Comparison of ENCODE assay signal across 20 cellular contexts in the genomic region with DNA sequence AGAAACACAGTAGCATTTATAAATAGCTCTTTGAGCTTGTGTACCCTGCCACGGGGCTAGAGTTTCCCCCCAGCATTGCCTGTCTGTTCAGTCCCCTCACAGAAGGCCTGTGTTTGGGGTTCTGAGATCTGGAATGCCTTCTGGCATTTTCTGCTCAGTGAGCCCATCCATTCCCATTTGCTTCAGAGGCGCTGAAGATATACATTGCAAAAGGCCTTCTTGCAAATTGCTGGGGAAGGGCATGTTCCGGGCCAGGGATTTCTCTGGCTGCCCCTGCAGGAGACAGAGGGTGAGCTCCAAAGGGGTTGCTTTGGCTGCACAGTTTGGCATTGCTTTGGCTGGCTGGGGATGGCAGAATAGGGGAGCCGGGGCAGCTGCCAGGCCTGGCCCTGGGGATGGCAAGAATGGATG.
DNase-seq lines count a peak whose midpoint lies in the region; ATAC-seq and TF ChIP-seq lines count a peak whose summit lies in the region.
"Had no signal": no experiment of that assay in that cellular context is flagged by ENCODE, and none has a peak within 500 bp of the region (broad histone marks: within the 10 kb centered on the region; RNA-seq: fewer than 3 reads in every experiment).

No MANE protein-coding gene starts in this region.

- CTCF ChIA-PET in WTC11 (lab: Charles Lee), result no interaction called here

- H3K27me3 ChIP-seq in dorsolateral prefrontal cortex (no peaks in the 10 kb centered on the region), neuronal stem cell (ENCODE audit: control insufficient read depth in 3 of 3, insufficient read depth in 3 of 3, low read depth in 1 of 3, low read length in 3 of 3) (no peaks in the 10 kb centered on the region)
- H3K27me3 ChIP-seq: BE2C had no signal

- H2AFZ ChIP-seq in neuronal stem cell (ENCODE audit: low read length), result no peak overlapping the region

- H3K27ac ChIP-seq in dorsolateral prefrontal cortex, result peak overlapping the region in 43 of 59 donors; percentile 1 to 86 (median 61)
- H3K27ac ChIP-seq in neuronal stem cell (replicated peaks; ENCODE audit: low read length), result no peak overlapping the region
- peak overlapping the region; percentile 70 for H3K27ac ChIP-seq in substantia nigra (ENCODE audit: low read depth, low read length, poor library complexity, severe bottlenecking)

- H2BK12ac ChIP-seq in neuronal stem cell (ENCODE audit: low read length), result no peak overlapping the region

- WGBS in neuronal stem cell (ENCODE audit: extremely low coverage in 2 of 2, insufficient read length in 2 of 2, insufficient replicate concordance in 1 of 2), 2 donors, result no CpG with 5 or more reads among the region's 4 CpGs

- H2AK5ac ChIP-seq in neuronal stem cell (ENCODE audit: low read depth, low read length), result peak overlapping the region; percentile 9

- H3K4me3 ChIP-seq in dorsolateral prefrontal cortex, result no peak overlapping the region
- H3K4me3 ChIP-seq in neuronal stem cell (ENCODE audit: low read length in 2 of 2), result no peak overlapping the region
- H3K4me3 ChIP-seq: GM12878 had no signal

- H2BK120ac ChIP-seq in neuronal stem cell (ENCODE audit: low read depth, low read length), result no peak overlapping the region

- intact Hi-C loops in dorsolateral prefrontal cortex (cut with DNase I), result no loop called here

- H3K27ac Mint-ChIP-seq in WTC11, result no peak overlapping the region
- H3K27ac Mint-ChIP-seq: CD4-positive, alpha-beta T cell had no signal

- H3K9me3 Mint-ChIP-seq in WTC11, result peaks cover 10% of the 10 kb centered on the region
- H3K9me3 Mint-ChIP-seq: CD4-positive, alpha-beta T cell had no signal

- H3K18ac ChIP-seq in neuronal stem cell (ENCODE audit: low read length), result no peak overlapping the region

- H3K36me3 Mint-ChIP-seq in WTC11, result 0 out of 2 replicates have a peak, but pooled peaks cover 3% of the 10 kb centered on the region

- no peak overlapping the region for H2BK5ac ChIP-seq in neuronal stem cell (ENCODE audit: low read length)

- H3K36me3 ChIP-seq in neuronal stem cell (replicated peaks in 1 of 2; ENCODE audit: control insufficient read depth in 2 of 2, insufficient read depth in 2 of 2, low read length in 2 of 2), result no peaks in the 10 kb centered on the region
- H3K36me3 ChIP-seq: BE2C had no signal

- H3K4ac ChIP-seq in neuronal stem cell (ENCODE audit: low read length), result no peak overlapping the region

- DNase-seq in G401 (ENCODE audit: low spot score), result peak; percentile 29
- DNase-seq in dorsolateral prefrontal cortex, result peak in 6 of 10 donors; percentile 20 to 60 (median 50)
- no peak for DNase-seq in neuronal stem cell (ENCODE audit: low spot score)
- DNase-seq in substantia nigra (lab: John Stamatoyannopoulos, UW), result peak in 27 of 49 donors; percentile 1 to 65 (median 21)
- no peak for DNase-seq in LoVo (ENCODE audit: low spot score)
- DNase-seq in WTC11 (ENCODE audit: low spot score), result no peak
- DNase-seq in RPMI8226, result no peak
- DNase-seq in mucosa of gallbladder (ENCODE audit: low spot score), result no peak
- DNase-seq: BE2C; CD4-positive, alpha-beta T cell; DMS153; GOT3; NCI-H1105; NCI-H2081 treated with DMSO at 0.1 percent for 48 hours; NCI-H510A; NCI-H748 treated with DMSO at 0.1 percent for 48 hours; OCI-M1; SHP77 had no signal

- no peak overlapping the region for H2BK15ac ChIP-seq in neuronal stem cell (ENCODE audit: low read length)

- no peak overlapping the region for H4K91ac ChIP-seq in neuronal stem cell (ENCODE audit: low read depth, low read length, poor library complexity)

- no peak for TF ChIP-seq CTCF in dorsolateral prefrontal cortex (IDR thresholded peaks at IDR 0.05 in 54 of 56, conservative IDR thresholded peaks at IDR 0.05 in 2 of 56; ENCODE audit: low read depth in 1 of 56, partially characterized antibody in 56 of 56)
- TF ChIP-seq CTCF in WTC11 (IDR thresholded peaks at IDR 0.05), result no peak

- no peaks in the 10 kb centered on the region for H3K79me1 ChIP-seq in neuronal stem cell (ENCODE audit: low read depth, low read length)

- no peaks in the 10 kb centered on the region for H3K4me1 Mint-ChIP-seq in WTC11

- no peaks in the 10 kb centered on the region; the same call in 1 of the 2 replicates for H3K27me3 Mint-ChIP-seq in WTC11 (ENCODE audit: low read depth)

- H3K4me2 ChIP-seq in neuronal stem cell (ENCODE audit: insufficient read depth, low read length, poor library complexity, severe bottlenecking), result no peak overlapping the region

- H3K9ac ChIP-seq in neuronal stem cell (ENCODE audit: low read depth, low read length, poor library complexity), result no peak overlapping the region

- no peak for ATAC-seq in WTC11
- ATAC-seq: GM12878, HCT116 had no signal

- in situ Hi-C loops in G401 (cut with HindIII; ENCODE audit: low sequenced_read_pairs), result no loop called here

- no peak overlapping the region for H3K4me3 Mint-ChIP-seq in WTC11
- H3K4me3 Mint-ChIP-seq: CD4-positive, alpha-beta T cell had no signal

- H4K8ac ChIP-seq in neuronal stem cell (ENCODE audit: low read depth, low read length), result no peak overlapping the region

- no peaks in the 10 kb centered on the region for H3K4me1 ChIP-seq in neuronal stem cell (ENCODE audit: control insufficient read depth in 2 of 2, insufficient read depth in 1 of 2, low read depth in 1 of 2, low read length in 2 of 2)
- H3K4me1 ChIP-seq: BE2C had no signal

- no peak overlapping the region for H3K23ac ChIP-seq in neuronal stem cell (ENCODE audit: low read depth, low read length, poor library complexity)

- no peak overlapping the region for H3K14ac ChIP-seq in neuronal stem cell (ENCODE audit: low read length)

- H3K9me3 ChIP-seq in neuronal stem cell (replicated peaks in 1 of 2; ENCODE audit: control insufficient read depth in 2 of 2, insufficient read depth in 1 of 2, low read depth in 1 of 2, low read length in 2 of 2), result no peaks in the 10 kb centered on the region
- H3K9me3 ChIP-seq: BE2C had no signal

- POLR2A ChIA-PET in WTC11 (lab: Charles Lee), result no interaction called here

TF ChIP-seq in WTC11, 78 proteins besides CTCF, POLR2A, EP300 and RAD21 (continues in another document):
- TF ChIP-seq, protein P1, sequence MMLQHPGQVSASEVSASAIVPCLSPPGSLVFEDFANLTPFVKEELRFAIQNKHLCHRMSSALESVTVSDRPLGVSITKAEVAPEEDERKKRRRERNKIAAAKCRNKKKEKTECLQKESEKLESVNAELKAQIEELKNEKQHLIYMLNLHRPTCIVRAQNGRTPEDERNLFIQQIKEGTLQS (CRISPR knock-in tag; conservative IDR thresholded peaks at IDR 0.05), result no peak
- TF ChIP-seq, protein P2, sequence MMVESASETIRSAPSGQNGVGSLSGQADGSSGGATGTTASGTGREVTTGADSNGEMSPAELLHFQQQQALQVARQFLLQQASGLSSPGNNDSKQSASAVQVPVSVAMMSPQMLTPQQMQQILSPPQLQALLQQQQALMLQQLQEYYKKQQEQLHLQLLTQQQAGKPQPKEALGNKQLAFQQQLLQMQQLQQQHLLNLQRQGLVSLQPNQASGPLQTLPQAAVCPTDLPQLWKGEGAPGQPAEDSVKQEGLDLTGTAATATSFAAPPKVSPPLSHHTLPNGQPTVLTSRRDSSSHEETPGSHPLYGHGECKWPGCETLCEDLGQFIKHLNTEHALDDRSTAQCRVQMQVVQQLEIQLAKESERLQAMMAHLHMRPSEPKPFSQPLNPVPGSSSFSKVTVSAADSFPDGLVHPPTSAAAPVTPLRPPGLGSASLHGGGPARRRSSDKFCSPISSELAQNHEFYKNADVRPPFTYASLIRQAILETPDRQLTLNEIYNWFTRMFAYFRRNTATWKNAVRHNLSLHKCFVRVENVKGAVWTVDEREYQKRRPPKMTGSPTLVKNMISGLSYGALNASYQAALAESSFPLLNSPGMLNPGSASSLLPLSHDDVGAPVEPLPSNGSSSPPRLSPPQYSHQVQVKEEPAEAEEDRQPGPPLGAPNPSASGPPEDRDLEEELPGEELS (CRISPR knock-in tag; IDR thresholded peaks at IDR 0.05), result no peak
- no peak for TF ChIP-seq ZNF423 (CRISPR knock-in tag; IDR thresholded peaks at IDR 0.05)
- TF ChIP-seq, protein P3, sequence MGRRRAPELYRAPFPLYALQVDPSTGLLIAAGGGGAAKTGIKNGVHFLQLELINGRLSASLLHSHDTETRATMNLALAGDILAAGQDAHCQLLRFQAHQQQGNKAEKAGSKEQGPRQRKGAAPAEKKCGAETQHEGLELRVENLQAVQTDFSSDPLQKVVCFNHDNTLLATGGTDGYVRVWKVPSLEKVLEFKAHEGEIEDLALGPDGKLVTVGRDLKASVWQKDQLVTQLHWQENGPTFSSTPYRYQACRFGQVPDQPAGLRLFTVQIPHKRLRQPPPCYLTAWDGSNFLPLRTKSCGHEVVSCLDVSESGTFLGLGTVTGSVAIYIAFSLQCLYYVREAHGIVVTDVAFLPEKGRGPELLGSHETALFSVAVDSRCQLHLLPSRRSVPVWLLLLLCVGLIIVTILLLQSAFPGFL (CRISPR knock-in tag; IDR thresholded peaks at IDR 0.05; ENCODE audit: borderline replicate concordance), result no peak
- TF ChIP-seq, protein P4, sequence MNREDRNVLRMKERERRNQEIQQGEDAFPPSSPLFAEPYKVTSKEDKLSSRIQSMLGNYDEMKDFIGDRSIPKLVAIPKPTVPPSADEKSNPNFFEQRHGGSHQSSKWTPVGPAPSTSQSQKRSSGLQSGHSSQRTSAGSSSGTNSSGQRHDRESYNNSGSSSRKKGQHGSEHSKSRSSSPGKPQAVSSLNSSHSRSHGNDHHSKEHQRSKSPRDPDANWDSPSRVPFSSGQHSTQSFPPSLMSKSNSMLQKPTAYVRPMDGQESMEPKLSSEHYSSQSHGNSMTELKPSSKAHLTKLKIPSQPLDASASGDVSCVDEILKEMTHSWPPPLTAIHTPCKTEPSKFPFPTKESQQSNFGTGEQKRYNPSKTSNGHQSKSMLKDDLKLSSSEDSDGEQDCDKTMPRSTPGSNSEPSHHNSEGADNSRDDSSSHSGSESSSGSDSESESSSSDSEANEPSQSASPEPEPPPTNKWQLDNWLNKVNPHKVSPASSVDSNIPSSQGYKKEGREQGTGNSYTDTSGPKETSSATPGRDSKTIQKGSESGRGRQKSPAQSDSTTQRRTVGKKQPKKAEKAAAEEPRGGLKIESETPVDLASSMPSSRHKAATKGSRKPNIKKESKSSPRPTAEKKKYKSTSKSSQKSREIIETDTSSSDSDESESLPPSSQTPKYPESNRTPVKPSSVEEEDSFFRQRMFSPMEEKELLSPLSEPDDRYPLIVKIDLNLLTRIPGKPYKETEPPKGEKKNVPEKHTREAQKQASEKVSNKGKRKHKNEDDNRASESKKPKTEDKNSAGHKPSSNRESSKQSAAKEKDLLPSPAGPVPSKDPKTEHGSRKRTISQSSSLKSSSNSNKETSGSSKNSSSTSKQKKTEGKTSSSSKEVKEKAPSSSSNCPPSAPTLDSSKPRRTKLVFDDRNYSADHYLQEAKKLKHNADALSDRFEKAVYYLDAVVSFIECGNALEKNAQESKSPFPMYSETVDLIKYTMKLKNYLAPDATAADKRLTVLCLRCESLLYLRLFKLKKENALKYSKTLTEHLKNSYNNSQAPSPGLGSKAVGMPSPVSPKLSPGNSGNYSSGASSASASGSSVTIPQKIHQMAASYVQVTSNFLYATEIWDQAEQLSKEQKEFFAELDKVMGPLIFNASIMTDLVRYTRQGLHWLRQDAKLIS (CRISPR knock-in tag; IDR thresholded peaks at IDR 0.05; ENCODE audit: borderline replicate concordance), result no peak

Comparison
In these comparisons a context has a peak if more than half of its experiments do, and no peak if none do; other contexts are left out.
1. DNase-seq: peak in G401 (single experiment), dorsolateral prefrontal cortex (6 of 10) and substantia nigra (27 of 49); none in neuronal stem cell (single experiment), LoVo (single experiment), WTC11 (single experiment), RPMI8226 (single experiment) and mucosa of gallbladder (single experiment).